8 cellular contexts compared by ENCODE assay signal in genomic region chr17:43211480-43212402, GRCh38. TPM values are rescaled to one million over a fixed set of nuclear protein-coding genes. Genes with fewer than 3 reads are reported as not detected.
DNase-seq lines count a peak whose midpoint lies in the region; ATAC-seq and TF ChIP-seq lines count a peak whose summit lies in the region.

TSS of gene TMEM106A (plus strand) at chr17:43211875. CDS start at chr17:43213042, 1,167 bp downstream.

- no peaks in the 10 kb centered on the region; the same call in 1 of the 2 replicates for H3K36me3 ChIP-seq in Panc1 (ENCODE audit: control insufficient read depth, insufficient read depth, low read length)

- DNase-seq in SIG-M5 treated with dmso at 0.1 percent for 504 hours (lab: John Stamatoyannopoulos, UW; ENCODE audit: unreplicated experiment): peak; percentile 88
- no peak for DNase-seq in SIG-M5 (lab: John Stamatoyannopoulos, UW)
- no peak for DNase-seq in Panc1 (ENCODE audit: low read depth, low spot score)
- DNase-seq in activated gamma-delta T cell (lab: John Stamatoyannopoulos, UW): peak; percentile 31
- peak; percentile 70 for DNase-seq in foreskin melanocyte
- DNase-seq in non-pigmented ciliary epithelial cell (ENCODE audit: low read depth): peak; percentile 57

- H3K4me1 ChIP-seq in Panc1 (ENCODE audit: control insufficient read depth, insufficient read depth, low read length): peaks cover 11% of the 10 kb centered on the region

- CTCF ChIA-PET in Panc1 (lab: Charles Lee): interaction anchor here (0.5 kb wide), 1 partner anchor 40 kb away, joined by 3 read pairs; no protein-coding TSS in a partner anchor

- intact Hi-C loops in Panc1 (cut with micrococcal nuclease; ENCODE audit: unreplicated experiment): no loop called here

- peak; percentile 64 for ATAC-seq in HG03103 (IDR thresholded peaks at IDR 0.05; ENCODE audit: low read depth, unreplicated experiment)
- ATAC-seq in Panc1: peak; percentile 96

- no peaks in the 10 kb centered on the region for H3K9me3 ChIP-seq in Panc1 (ENCODE audit: control insufficient read depth, insufficient read depth, low read depth, low read length)

- POLR2A ChIA-PET in Panc1 (lab: Charles Lee): interaction anchor here (0.5 to 0.7 kb wide), 2 partner anchors 82 to 104 kb away, joined by 3 to 4 read pairs; no protein-coding TSS in a partner anchor

- peak within 1 kb of the TSS; percentile 52 to 74 for H3K4me3 ChIP-seq in Panc1 (ENCODE audit: low read depth in 2 of 2, low read length in 2 of 2)

- H3K27ac ChIP-seq in Panc1 (ENCODE audit: low read length): peak within 1 kb of the TSS; percentile 90

- H3K27me3 ChIP-seq in Panc1 (ENCODE audit: control insufficient read depth, insufficient read depth, low read length): no peaks in the 10 kb centered on the region

- no peak for TF ChIP-seq CTCF in Panc1 (IDR thresholded peaks at IDR 0.05)
- no peak for TF ChIP-seq CTCF in subcutaneous adipose tissue (IDR thresholded peaks at IDR 0.05; ENCODE audit: low read depth)

- BruUV-seq in Panc1 (replicated peaks; lab: Mats Ljungman, UMichigan): no TSS peak

- in situ Hi-C loops in Panc1 (cut with HindIII; ENCODE audit: low pct_unique_long_range_greater_than_20kb, low sequenced_read_pairs): no loop called here

RNA-seq across cellular contexts. Expression of gene TMEM106A, which starts in this region (rescaled TPM):
- total RNA-seq in Panc1 (2021; ENCODE audit: unreplicated experiment) (3.5 TPM), subcutaneous adipose tissue (10 to 100 TPM; 12.6 to 19.6 (median 14.8) TPM)
- 0.84 TPM for polyA plus RNA-seq in Panc1 (2012; ENCODE audit: insufficient read length)

Comparison
In these comparisons a context has a peak if more than half of its experiments do, and no peak if none do; other contexts are left out.
1. DNase-seq: peak in SIG-M5 treated with dmso at 0.1 percent for 504 hours (single experiment), activated gamma-delta T cell (single experiment), foreskin melanocyte (single experiment) and non-pigmented ciliary epithelial cell (single experiment); none in SIG-M5 (single experiment) and Panc1 (single experiment).